Comparison of ENCODE assay signal across 9 cellular contexts in the genomic region with DNA sequence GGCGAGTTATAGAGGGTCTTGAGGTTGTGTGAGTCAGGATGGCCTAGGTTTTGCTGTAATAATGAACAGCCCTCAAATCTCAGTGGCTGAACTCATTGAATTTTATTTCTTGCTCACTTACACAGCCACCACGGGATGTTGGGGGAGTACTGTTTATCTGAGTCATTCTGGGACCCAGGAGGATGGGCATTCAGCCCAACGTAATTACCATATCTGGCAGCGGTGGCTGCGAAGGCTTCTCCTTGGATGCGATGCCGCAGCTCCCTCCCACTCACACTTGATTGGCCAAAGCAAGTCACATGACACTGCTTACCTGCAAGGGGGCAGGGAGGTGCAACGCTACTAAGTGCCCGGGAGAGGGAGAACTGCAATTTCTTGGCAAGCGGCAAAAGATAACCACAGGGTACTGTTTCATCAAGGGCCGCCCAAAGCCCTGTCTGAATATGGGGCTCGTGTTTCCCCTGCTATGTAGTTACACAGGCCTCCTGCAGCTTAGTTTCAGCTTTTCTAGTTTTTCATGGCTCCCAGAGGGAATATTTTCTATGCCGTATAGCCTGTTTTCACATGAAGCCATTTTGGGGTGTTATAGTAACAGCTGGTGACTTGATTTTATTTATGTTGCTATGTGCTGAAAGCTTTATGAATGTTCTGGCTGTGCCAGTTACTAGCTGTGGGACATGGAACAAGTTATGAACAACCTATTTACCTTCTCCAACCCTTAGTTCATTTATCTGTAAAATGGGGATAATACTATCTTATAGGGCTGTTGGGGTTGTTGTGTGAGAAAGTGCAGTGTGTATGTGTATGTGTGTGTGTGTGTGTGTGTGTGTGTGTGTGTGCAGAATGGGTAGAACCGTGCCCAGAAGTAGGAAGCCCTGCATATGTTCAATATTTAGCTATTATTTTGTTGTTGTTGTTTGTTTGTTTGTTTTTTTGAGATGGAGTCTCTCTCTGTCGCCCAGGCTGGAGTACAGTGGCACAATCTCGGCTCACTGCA. TPM values are rescaled to one million over a fixed set of nuclear protein-coding genes. Genes with fewer than 3 reads are reported as not detected.
A peak's percentile ranks its signal among the peaks of the same experiment; 100 is the strongest.
DNase-seq lines count a peak whose midpoint lies in the region; TF ChIP-seq lines count a peak whose summit lies in the region.
"Had no signal": no experiment of that assay in that cellular context is flagged by ENCODE, and none has a peak within 500 bp of the region (broad histone marks: within the 10 kb centered on the region; RNA-seq: fewer than 3 reads in every experiment).

No MANE protein-coding gene starts in this region.

- H3K9me3 ChIP-seq in SK-N-MC (ENCODE audit: low read depth, low read length): no peaks in the 10 kb centered on the region
- H3K9me3 ChIP-seq in mesenchymal stem cell (ENCODE audit: control insufficient read depth, low read length): no peaks in the 10 kb centered on the region
- H3K9me3 ChIP-seq: ascending aorta had no signal

- no peak overlapping the region for H2BK120ac ChIP-seq in mesenchymal stem cell (ENCODE audit: low read depth, low read length)

- peaks cover 5% of the 10 kb centered on the region for H3K79me1 ChIP-seq in mesenchymal stem cell (replicated peaks; ENCODE audit: low read length, poor library complexity, severe bottlenecking)

- no peak overlapping the region for H4K8ac ChIP-seq in mesenchymal stem cell (ENCODE audit: low read length)

- H3K9ac ChIP-seq in SK-N-MC (ENCODE audit: insufficient read length) (no peak overlapping the region), mesenchymal stem cell (ENCODE audit: low read length) (no peak overlapping the region)

- H3K18ac ChIP-seq in mesenchymal stem cell (ENCODE audit: low read depth in 1 of 2, low read length in 2 of 2): no peak overlapping the region

- H3K4me3 ChIP-seq in SK-N-MC: no peak overlapping the region
- no peak overlapping the region for H3K4me3 ChIP-seq in brain microvascular endothelial cell (ENCODE audit: low read depth, low read length)
- no peak overlapping the region for H3K4me3 ChIP-seq in mesenchymal stem cell (ENCODE audit: insufficient read depth in 1 of 2, low read depth in 1 of 2, low read length in 2 of 2)
- H3K4me3 ChIP-seq in coronary artery: no peak overlapping the region
- H3K4me3 ChIP-seq: ascending aorta had no signal

- TF ChIP-seq CTCF in brain microvascular endothelial cell (IDR thresholded peaks at IDR 0.05; ENCODE audit: low read depth, low read length, missing control alignments) (peak; percentile 27), coronary artery (IDR thresholded peaks at IDR 0.05) (no peak)

- H3K27ac ChIP-seq in SK-N-MC (peak overlapping the region; percentile 7; the same call in 1 of the 2 replicates), brain microvascular endothelial cell (no peak overlapping the region), mesenchymal stem cell (ENCODE audit: low read length, poor library complexity, severe bottlenecking) (no peak overlapping the region), coronary artery (no peak overlapping the region)
- H3K27ac ChIP-seq: ascending aorta had no signal

- no peak overlapping the region for H2BK5ac ChIP-seq in mesenchymal stem cell (ENCODE audit: low read depth, low read length, poor library complexity, severe bottlenecking)

- no peak overlapping the region for H2AK5ac ChIP-seq in mesenchymal stem cell (ENCODE audit: low read length, severe bottlenecking)

- DNase-seq in activated gamma-delta T cell treated with Interleukin-2 at 50 U/mL for 16 hours: peak; percentile 67
- no peak for DNase-seq in activated gamma-delta T cell (lab: John Stamatoyannopoulos, UW)
- no peak for DNase-seq in SK-N-MC (ENCODE audit: low read depth, low spot score)
- DNase-seq in brain microvascular endothelial cell: peak; percentile 27
- peak; percentile 64 for DNase-seq in mesenchymal stem cell
- no peak for DNase-seq in coronary artery (ENCODE audit: low spot score)
- no peak for DNase-seq in DMS153 treated with DMSO at 0.1 percent for 48 hours (lab: John Stamatoyannopoulos, UW; ENCODE audit: unreplicated experiment)
- no peak for DNase-seq in GM19238 (ENCODE audit: insufficient read length, low spot score)

- peaks cover 6% of the 10 kb centered on the region; the same call in 1 of the 2 replicates for H3K36me3 ChIP-seq in SK-N-MC (ENCODE audit: insufficient read depth, low read length)
- no peaks in the 10 kb centered on the region for H3K36me3 ChIP-seq in brain microvascular endothelial cell (replicated peaks)
- peaks cover 14 to 17% of the 10 kb centered on the region in 2 experiments for H3K36me3 ChIP-seq in mesenchymal stem cell (ENCODE audit: control insufficient read depth in 1 of 2, insufficient read depth in 2 of 2, low read depth in 1 of 2, low read length in 2 of 2)

- no peak overlapping the region for H2AFZ ChIP-seq in mesenchymal stem cell (ENCODE audit: low read depth, low read length)

- no peak overlapping the region for H4K91ac ChIP-seq in mesenchymal stem cell (ENCODE audit: low read length)

- H3K4ac ChIP-seq in mesenchymal stem cell (ENCODE audit: low read depth in 1 of 2, low read length in 2 of 2): no peak overlapping the region

- 63% methylated on average over 16 of the region's 16 CpGs for WGBS in mesenchymal stem cell

- in situ Hi-C loops in brain microvascular endothelial cell (cut with HindIII; ENCODE audit: low pct_ligation_motif_present, low sequenced_read_pairs): no loop called here

- H3K4me1 ChIP-seq in mesenchymal stem cell (ENCODE audit: control insufficient read depth, insufficient read depth, low read depth, low read length): no peaks in the 10 kb centered on the region
- H3K4me1 ChIP-seq: ascending aorta had no signal

- no peak overlapping the region for H3K23ac ChIP-seq in mesenchymal stem cell (ENCODE audit: low read length in 2 of 2)

- H3K27me3 ChIP-seq in brain microvascular endothelial cell (replicated peaks) (no peaks in the 10 kb centered on the region), mesenchymal stem cell (ENCODE audit: control insufficient read depth in 1 of 2, insufficient read depth in 1 of 2, low read length in 2 of 2) (no peaks in the 10 kb centered on the region)
- H3K27me3 ChIP-seq: ascending aorta had no signal

- H3K14ac ChIP-seq in mesenchymal stem cell (ENCODE audit: low read length in 2 of 2): no peak overlapping the region

- H3K4me2 ChIP-seq in mesenchymal stem cell (ENCODE audit: low read length, poor library complexity, severe bottlenecking): no peak overlapping the region

- no peak overlapping the region for H2BK15ac ChIP-seq in mesenchymal stem cell (ENCODE audit: low read depth, poor library complexity, severe bottlenecking)

- no peak overlapping the region for H2BK12ac ChIP-seq in mesenchymal stem cell (ENCODE audit: low read length in 2 of 2)

RNA-seq across cellular contexts. Expression of a gene that starts 20.1 kb away (rescaled TPM):
- 2.1 TPM for polyA plus RNA-seq in mesenchymal stem cell (2013, experiment 1 of 2)
- 2.1 TPM for polyA plus RNA-seq in mesenchymal stem cell (2013, experiment 2 of 2)

RNA-seq across cellular contexts. Expression of a gene that starts 20.4 kb away (rescaled TPM):
- 8.7 TPM for polyA plus RNA-seq in mesenchymal stem cell (2013, experiment 1 of 2)
- 8.4 TPM for polyA plus RNA-seq in mesenchymal stem cell (2013, experiment 2 of 2)

Comparison
In these comparisons a context has a peak if more than half of its experiments do, and no peak if none do; other contexts are left out.
1. DNase-seq: peak in activated gamma-delta T cell treated with Interleukin-2 at 50 U/mL for 16 hours (single experiment), brain microvascular endothelial cell (single experiment) and mesenchymal stem cell (single experiment); none in activated gamma-delta T cell (single experiment), SK-N-MC (single experiment), coronary artery (single experiment), DMS153 treated with DMSO at 0.1 percent for 48 hours (single experiment) and GM19238 (single experiment).